ENCODE assay signal across 17 cellular contexts in the genomic region with DNA sequence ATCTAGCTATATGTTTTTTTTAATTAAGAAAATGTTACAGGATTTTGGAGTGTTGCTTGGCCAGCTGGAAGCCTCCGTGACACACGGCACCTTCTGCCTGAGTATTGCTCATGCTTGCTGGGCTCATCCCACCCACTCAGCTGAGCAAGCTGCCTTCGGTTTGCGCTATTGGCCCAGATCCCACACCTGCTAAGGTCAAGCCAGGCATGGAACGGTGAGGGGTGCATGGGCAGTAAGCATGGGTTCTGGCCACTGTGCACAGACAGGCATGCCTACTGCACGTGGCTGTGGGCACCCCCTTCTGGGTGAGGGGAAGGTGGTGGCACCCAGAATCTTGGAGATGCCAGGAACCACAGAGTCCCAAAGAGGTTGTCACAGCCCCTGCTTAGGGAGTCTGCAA.
DNase-seq lines count a peak whose midpoint lies in the region; ATAC-seq, FAIRE-seq and TF ChIP-seq lines count a peak whose summit lies in the region.
"Had no signal": no experiment of that assay in that cellular context is flagged by ENCODE, and none has a peak within 500 bp of the region (broad histone marks: within the 10 kb centered on the region; RNA-seq: fewer than 3 reads in every experiment).

No MANE protein-coding gene starts in this region.

- TF ChIP-seq CTCF in kidney (IDR thresholded peaks at IDR 0.05; ENCODE audit: borderline replicate concordance, extremely low read depth, insufficient read depth) = no peak

- H3K27ac ChIP-seq in kidney (ENCODE audit: low read depth in 2 of 2, low read length in 2 of 2) = no peak overlapping the region
- H3K27ac ChIP-seq: 22Rv1, A549, BLaER1 had no signal

- intact Hi-C loops in left ventricle myocardium superior (cut with micrococcal nuclease) = no loop called here
- intact Hi-C loops in Right ventricle myocardium inferior (cut with DNase I) = no loop called here
- intact Hi-C loops in kidney (cut with DNase I) = no loop called here
- intact Hi-C loops in posterior vena cava (cut with DNase I) = no loop called here

- no peak for FAIRE-seq in kidney (lab: Jason Lieb, UNC)
- no peak for FAIRE-seq in GM12891 (lab: Jason Lieb, UNC)
- FAIRE-seq: A549 had no signal

- H3K4me3 ChIP-seq in kidney (ENCODE audit: low read length in 2 of 2) = no peak overlapping the region
- H3K4me3 ChIP-seq: A549, BLaER1 had no signal

- H3K36me3 ChIP-seq in kidney (ENCODE audit: control insufficient read depth in 1 of 2, insufficient read depth in 2 of 2, low read length in 2 of 2) = no peaks in the 10 kb centered on the region
- H3K36me3 ChIP-seq: BLaER1 had no signal

- no peaks in the 10 kb centered on the region for H3K9me3 ChIP-seq in kidney (ENCODE audit: control insufficient read depth in 1 of 2, low read length in 2 of 2)
- H3K9me3 ChIP-seq: A549 had no signal

- ATAC-seq in left ventricle myocardium superior (no peak), Right ventricle myocardium inferior (no peak), GM18498 (IDR thresholded peaks at IDR 0.05; ENCODE audit: unreplicated experiment) (no peak)
- ATAC-seq: A549 had no signal

- TF ChIP-seq POLR2A in GM12891 (IDR thresholded peaks at IDR 0.05; ENCODE audit: low read depth, low read length) = no peak

- DNase-seq in left ventricle myocardium superior = peak; percentile 18
- no peak for DNase-seq in Right ventricle myocardium inferior (ENCODE audit: missing footprints)
- peak; percentile 57 for DNase-seq in kidney
- peak; percentile 59 for DNase-seq in posterior vena cava (ENCODE audit: low spot score)
- DNase-seq in GM12891 (ENCODE audit: insufficient read length, low spot score) = no peak
- DNase-seq in central memory CD4-positive, alpha-beta T cell = no peak
- DNase-seq: AML-193, DMS153, DMS79, GDM1, GOT3, H9, IMR-90 had no signal

- no peak overlapping the region for H3K9ac ChIP-seq in kidney (ENCODE audit: low read length in 2 of 2)
- H3K9ac ChIP-seq: BLaER1 had no signal

- no peaks in the 10 kb centered on the region for H3K4me1 ChIP-seq in kidney (ENCODE audit: control insufficient read depth in 1 of 2, insufficient read depth in 1 of 2, low read depth in 1 of 2, low read length in 2 of 2)
- H3K4me1 ChIP-seq: A549, BLaER1 had no signal

TF ChIP-seq in GM12891, 5 proteins besides CTCF, POLR2A, EP300 and RAD21:
- no peak for TF ChIP-seq TAF1 (IDR thresholded peaks at IDR 0.05; ENCODE audit: low read depth, low read length)
- no peak for TF ChIP-seq SPI1 (IDR thresholded peaks at IDR 0.05; ENCODE audit: low read depth, low read length)
- TF ChIP-seq PAX5 (IDR thresholded peaks at IDR 0.05; ENCODE audit: insufficient read depth, low read length, severe bottlenecking) = no peak
- TF ChIP-seq POLR2AphosphoS5 (IDR thresholded peaks at IDR 0.05; ENCODE audit: low read depth, low read length) = no peak
- TF ChIP-seq POU2F2 (IDR thresholded peaks at IDR 0.05; ENCODE audit: low read depth, low read length) = no peak

Comparison
In these comparisons a context has a peak if more than half of its experiments do, and no peak if none do; other contexts are left out.
1. DNase-seq: peak in left ventricle myocardium superior (single experiment), kidney (single experiment) and posterior vena cava (single experiment); none in Right ventricle myocardium inferior (single experiment), GM12891 (single experiment) and central memory CD4-positive, alpha-beta T cell (single experiment).